ENCODE assay signal across 9 cellular contexts in the genomic region with DNA sequence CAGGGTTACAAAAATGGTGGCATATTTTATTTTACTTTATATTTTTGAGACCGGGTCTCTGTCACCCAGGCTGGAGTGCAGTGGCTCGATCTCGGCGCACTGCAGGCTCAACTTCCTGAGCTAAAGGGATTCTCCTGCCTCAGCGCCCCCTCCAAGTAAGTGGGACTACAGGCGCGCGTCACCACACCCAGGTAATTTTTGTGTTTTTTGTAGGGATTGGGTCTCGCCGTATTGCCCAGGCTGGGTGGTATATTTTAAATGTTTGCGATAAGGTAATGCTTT. TPM values are rescaled to one million over a fixed set of nuclear protein-coding genes. Genes with fewer than 3 reads are reported as not detected.
A peak's percentile ranks its signal among the peaks of the same experiment; 100 is the strongest.
DNase-seq lines count a peak whose midpoint lies in the region; ATAC-seq, FAIRE-seq and TF ChIP-seq lines count a peak whose summit lies in the region.
"Had no signal": no experiment of that assay in that cellular context is flagged by ENCODE, and none has a peak within 500 bp of the region (broad histone marks: within the 10 kb centered on the region; RNA-seq: fewer than 3 reads in every experiment).

No MANE protein-coding gene starts in this region.

- H3K4me3 ChIP-seq in HUES48 (ENCODE audit: low read depth, low read length) (peak overlapping the region; percentile 32; the same call in 1 of the 2 replicates), WERI-Rb-1 (ENCODE audit: low read depth, low read length) (peak overlapping the region; percentile 56), skin epidermis (peak overlapping the region in 4 of 7 experiments; percentile 48 to 68 (median 62)), small intestine (ENCODE audit: low read depth in 1 of 2, low read length in 2 of 2) (no peak overlapping the region)

- WGBS in small intestine, 3 donors, result 50 to 66% (median 58%) methylated on average over 11 of the region's 11 CpGs

- no peaks in the 10 kb centered on the region for H3K36me3 Mint-ChIP-seq in glutamatergic neuron (ENCODE audit: unreplicated experiment)

- FAIRE-seq in small intestine (lab: Jason Lieb, UNC), result no peak

- H3K4me1 Mint-ChIP-seq in glutamatergic neuron (ENCODE audit: low read depth, unreplicated experiment), result no peaks in the 10 kb centered on the region

- peaks cover 21% of the 10 kb centered on the region for H3K27me3 Mint-ChIP-seq in glutamatergic neuron (ENCODE audit: unreplicated experiment)

- H3K4me3 Mint-ChIP-seq in glutamatergic neuron (ENCODE audit: unreplicated experiment), result peak overlapping the region; percentile 52

- peak overlapping the region; percentile 45 for H3K27ac ChIP-seq in HUES48 (ENCODE audit: low read depth, low read length)
- no peak overlapping the region for H3K27ac ChIP-seq in WERI-Rb-1
- H3K27ac ChIP-seq in skin epidermis, result peak overlapping the region in 14 of 21 experiments; percentile 16 to 92 (median 81)
- peak overlapping the region in 1 of 2 donors; percentile 16 for H3K27ac ChIP-seq in small intestine (ENCODE audit: low read depth in 1 of 2, low read length in 1 of 2)

- no peak for ATAC-seq in activated CD4-positive, CD25-positive, alpha-beta regulatory T cell treated with anti-CD3 and anti-CD28 coated beads, Interleukin-2, amount 50 U/mL, for 24 hours

- H3K9me3 Mint-ChIP-seq in glutamatergic neuron (ENCODE audit: unreplicated experiment), result peaks cover 4% of the 10 kb centered on the region

- H3K4me1 ChIP-seq in HUES48 (ENCODE audit: control insufficient read depth, insufficient read depth, low read length) (peaks cover 9% of the 10 kb centered on the region), small intestine (ENCODE audit: control insufficient read depth in 2 of 2, insufficient read depth in 1 of 2, low read depth in 1 of 2, low read length in 1 of 2) (peaks cover 0 to 4% of the 10 kb centered on the region in 2 donors)

- peaks cover 55% of the 10 kb centered on the region for H3K27me3 ChIP-seq in HUES48 (ENCODE audit: control insufficient read depth, insufficient read depth, low read length)
- no peaks in the 10 kb centered on the region for H3K27me3 ChIP-seq in WERI-Rb-1 (ENCODE audit: insufficient read depth, low read depth, severe bottlenecking)
- no peaks in the 10 kb centered on the region for H3K27me3 ChIP-seq in small intestine (ENCODE audit: control insufficient read depth in 2 of 2, insufficient read depth in 2 of 2, low read length in 2 of 2)

- no peak overlapping the region for H3K27ac Mint-ChIP-seq in glutamatergic neuron (ENCODE audit: unreplicated experiment)

- TF ChIP-seq CTCF in WERI-Rb-1 (IDR thresholded peaks at IDR 0.05; ENCODE audit: low read depth, low read length) (no peak), glutamatergic neuron (IDR thresholded peaks at IDR 0.05; ENCODE audit: partially characterized antibody, unreplicated experiment) (no peak)

- H3K9ac ChIP-seq in HUES48 (ENCODE audit: low read depth, low read length), result no peak overlapping the region

- H3K9me3 ChIP-seq in HUES48 (ENCODE audit: control insufficient read depth, insufficient read depth, low read length) (no peaks in the 10 kb centered on the region), WERI-Rb-1 (ENCODE audit: severe bottlenecking) (no peaks in the 10 kb centered on the region), small intestine (ENCODE audit: control insufficient read depth, low read depth) (no peaks in the 10 kb centered on the region)

- DNase-seq in WERI-Rb-1, result no peak
- no peak for DNase-seq in glutamatergic neuron
- DNase-seq in small intestine, result no peak
- no peak for DNase-seq in RPMI8226
- no peak for DNase-seq in DMS153 treated with DMSO at 0.1 percent for 48 hours (lab: John Stamatoyannopoulos, UW; ENCODE audit: unreplicated experiment)
- DNase-seq: SIG-M5 had no signal

- H3K36me3 ChIP-seq in HUES48 (ENCODE audit: control insufficient read depth, insufficient read depth, low read length), result no peaks in the 10 kb centered on the region
- H3K36me3 ChIP-seq in WERI-Rb-1, result no peaks in the 10 kb centered on the region
- H3K36me3 ChIP-seq in small intestine (ENCODE audit: control insufficient read depth in 2 of 2, insufficient read depth in 2 of 2, low read length in 2 of 2), result no peaks in the 10 kb centered on the region

RNA-seq across cellular contexts. Expression of gene FOSL1, which starts 0.7 kb away (rescaled TPM):
- not detected for total RNA-seq in glutamatergic neuron (ENCODE audit: unreplicated experiment)
- polyA plus RNA-seq in small intestine, result 1 to 10 TPM; 1.4 to 5.2 (median 2.5) TPM

RNA-seq across cellular contexts. Expression of gene CCDC85B, which starts 10.4 kb away (rescaled TPM):
- 23.6 TPM for total RNA-seq in glutamatergic neuron (ENCODE audit: unreplicated experiment)
- 10 to 100 TPM in 2 of 3 donors, 1 to 10 TPM in 1; 6.5 to 32.5 (median 18.6) TPM for polyA plus RNA-seq in small intestine

RNA-seq across cellular contexts. Expression of gene FIBP, which starts 12.6 kb away (rescaled TPM):
- total RNA-seq in glutamatergic neuron (ENCODE audit: unreplicated experiment), result 115 TPM
- 100 to 1,000 TPM in 2 of 3 donors, 10 to 100 TPM in 1; 57.6 to 131 (median 115) TPM for polyA plus RNA-seq in small intestine

RNA-seq across cellular contexts. Expression of gene C11orf68, which starts 18.0 kb away (rescaled TPM):
- total RNA-seq in glutamatergic neuron (ENCODE audit: unreplicated experiment), result 24.7 TPM
- 10 to 100 TPM; 23.9 to 32.7 (median 24.1) TPM for polyA plus RNA-seq in small intestine

RNA-seq across cellular contexts. Expression of gene DRAP1, which starts 18.4 kb away (rescaled TPM):
- total RNA-seq in glutamatergic neuron (ENCODE audit: unreplicated experiment), result 68.7 TPM
- 10 to 100 TPM; 70.0 to 87.3 (median 71.5) TPM for polyA plus RNA-seq in small intestine

Comparison
In these comparisons a context has a peak if more than half of its experiments do, and no peak if none do; other contexts are left out.
1. H3K4me3 ChIP-seq: peak in HUES48 (single experiment), WERI-Rb-1 (single experiment) and skin epidermis (4 of 7); none in small intestine (0 of 2).